Comparison of ENCODE assay signal across 12 cellular contexts in the genomic region with DNA sequence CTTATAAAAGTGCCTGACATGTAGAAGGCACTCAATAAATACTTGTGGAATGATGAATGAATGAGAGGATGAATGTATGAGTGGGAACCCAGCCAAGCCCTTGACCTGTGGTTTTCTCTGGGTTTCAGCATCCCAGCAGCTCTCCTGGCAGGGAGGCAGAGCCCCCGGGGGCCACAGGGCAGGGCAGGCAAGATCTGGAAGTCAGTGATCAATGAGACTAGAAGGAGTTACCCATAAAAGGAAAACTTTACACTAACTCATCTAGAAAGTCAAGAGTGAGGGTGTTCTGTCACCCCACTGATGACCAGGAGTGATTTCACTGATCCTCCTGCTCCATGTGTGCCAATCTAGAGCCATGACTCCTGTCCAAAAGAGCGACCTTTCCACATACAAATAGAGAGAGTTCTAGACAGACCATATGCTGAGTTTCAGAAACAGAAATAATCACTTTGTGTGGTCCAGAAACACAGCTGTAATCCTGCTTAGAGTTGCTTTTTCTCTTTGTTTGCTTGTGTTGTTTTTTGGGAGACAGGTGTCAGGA. TPM values are rescaled to one million over a fixed set of nuclear protein-coding genes. Genes with fewer than 3 reads are reported as not detected.
DNase-seq lines count a peak whose midpoint lies in the region; ATAC-seq, FAIRE-seq and TF ChIP-seq lines count a peak whose summit lies in the region.
"Had no signal": no experiment of that assay in that cellular context is flagged by ENCODE, and none has a peak within 500 bp of the region (broad histone marks: within the 10 kb centered on the region; RNA-seq: fewer than 3 reads in every experiment).

No MANE protein-coding gene starts in this region.

- no peaks in the 10 kb centered on the region for H3K79me2 ChIP-seq in OCI-LY7 (ENCODE audit: insufficient read depth, low read depth, low read length)

- no peak overlapping the region for H3K4me3 Mint-ChIP-seq in osteocyte (ENCODE audit: unreplicated experiment)
- H3K4me3 Mint-ChIP-seq: stimulated activated naive B cell treated with anti-CD40 and anti-IgM and Interleukin-4, amounts not matched to agents 10 μg/mL and 1 μg/mL and 100 μg/mL, for 72 hours had no signal

- H3K36me3 ChIP-seq in OCI-LY7 (ENCODE audit: insufficient read depth, low read length) (no peaks in the 10 kb centered on the region; the same call in 1 of the 2 replicates), small intestine (ENCODE audit: control insufficient read depth in 2 of 2, insufficient read depth in 2 of 2, low read length in 2 of 2) (no peaks in the 10 kb centered on the region), left ventricle myocardium inferior (no peaks in the 10 kb centered on the region)

- no peaks in the 10 kb centered on the region for H3K27me3 ChIP-seq in small intestine (ENCODE audit: control insufficient read depth in 2 of 2, insufficient read depth in 2 of 2, low read length in 2 of 2)
- H3K27me3 ChIP-seq in left ventricle myocardium inferior (ENCODE audit: low read depth), result no peaks in the 10 kb centered on the region

- no peaks in the 10 kb centered on the region for H4K20me1 ChIP-seq in OCI-LY7 (ENCODE audit: insufficient read depth, low read length)

- CTCF ChIA-PET in OCI-LY7 (lab: Charles Lee; ENCODE audit: unreplicated experiment), result no interaction called here

- H3K4me1 ChIP-seq in OCI-LY7 (ENCODE audit: insufficient read depth, low read length, poor library complexity, severe bottlenecking) (peaks cover 32% of the 10 kb centered on the region), small intestine (ENCODE audit: control insufficient read depth in 2 of 2, insufficient read depth in 1 of 2, low read depth in 1 of 2, low read length in 1 of 2) (no peaks in the 10 kb centered on the region), left ventricle myocardium inferior (no peaks in the 10 kb centered on the region)

- TF ChIP-seq CTCF in OCI-LY7 (conservative IDR thresholded peaks at IDR 0.05; ENCODE audit: low read length) (no peak), choroid plexus epithelial cell (conservative IDR thresholded peaks at IDR 0.05; ENCODE audit: low read depth, low read length) (no peak), osteocyte (IDR thresholded peaks at IDR 0.05) (no peak), GM13977 (IDR thresholded peaks at IDR 0.05; ENCODE audit: extremely low read depth, insufficient read depth, missing control alignments) (no peak), left ventricle myocardium inferior (IDR thresholded peaks at IDR 0.05; ENCODE audit: borderline replicate concordance) (no peak)

- ATAC-seq in GM18909 (IDR thresholded peaks at IDR 0.05; ENCODE audit: poor library complexity, unreplicated experiment), result no peak
- ATAC-seq: activated CD4-positive, CD25-positive, alpha-beta regulatory T cell treated with anti-CD3 and anti-CD28 coated beads, Interleukin-2, amount 50 U/mL, for 24 hours; stimulated activated naive B cell treated with anti-CD40 and anti-IgM and Interleukin-4, amounts not matched to agents 10 μg/mL and 1 μg/mL and 100 μg/mL, for 72 hours had no signal

- peak overlapping the region; percentile 89 for H3K27ac Mint-ChIP-seq in osteocyte (ENCODE audit: unreplicated experiment)
- H3K27ac Mint-ChIP-seq: stimulated activated naive B cell treated with anti-CD40 and anti-IgM and Interleukin-4, amounts not matched to agents 10 μg/mL and 1 μg/mL and 100 μg/mL, for 72 hours had no signal

- no peak overlapping the region for H3K4me3 ChIP-seq in OCI-LY7 (ENCODE audit: low read depth, low read length, poor library complexity, severe bottlenecking)
- H3K4me3 ChIP-seq in choroid plexus epithelial cell (ENCODE audit: low read depth, low read length), result no peak overlapping the region
- H3K4me3 ChIP-seq in small intestine (ENCODE audit: low read depth in 1 of 2, low read length in 2 of 2), result no peak overlapping the region
- no peak overlapping the region for H3K4me3 ChIP-seq in left ventricle myocardium inferior

- BruUV-seq in OCI-LY7 (replicated peaks; lab: Mats Ljungman, UMichigan), result no TSS peak

- peaks cover 17% of the 10 kb centered on the region for H3K9me3 ChIP-seq in OCI-LY7 (ENCODE audit: low read length)
- H3K9me3 ChIP-seq in small intestine (ENCODE audit: control insufficient read depth, low read depth), result no peaks in the 10 kb centered on the region
- H3K9me3 ChIP-seq in left ventricle myocardium inferior (replicated peaks), result peaks cover 9% of the 10 kb centered on the region

- H3K9me3 Mint-ChIP-seq in osteocyte (ENCODE audit: unreplicated experiment), result peaks cover 8% of the 10 kb centered on the region

- FAIRE-seq in small intestine (lab: Jason Lieb, UNC), result no peak

- no peaks in the 10 kb centered on the region for H3K36me3 Mint-ChIP-seq in osteocyte (ENCODE audit: unreplicated experiment)

- H3K27ac ChIP-seq in OCI-LY7 (ENCODE audit: low read depth, low read length, poor library complexity, severe bottlenecking), result peak overlapping the region; percentile 26
- no peak overlapping the region for H3K27ac ChIP-seq in small intestine (ENCODE audit: low read depth in 1 of 2, low read length in 1 of 2)
- H3K27ac ChIP-seq in left ventricle myocardium inferior (replicated peaks), result no peak overlapping the region

- no peaks in the 10 kb centered on the region for H3K9me2 ChIP-seq in OCI-LY7 (ENCODE audit: insufficient read depth, low read length)

- DNase-seq in EH (ENCODE audit: low read depth) (peak; percentile 94), OCI-LY7 (ENCODE audit: low spot score) (no peak), choroid plexus epithelial cell (ENCODE audit: low read depth) (peak; percentile 87), osteocyte (ENCODE audit: extremely low spot score, unreplicated experiment) (peak; percentile 72), small intestine (no peak), GM13977 (ENCODE audit: low spot score) (no peak), left ventricle myocardium inferior (no peak)
- DNase-seq: activated effector memory CD4-positive, alpha-beta T cell treated with Interleukin-2 at 50 U/mL for 16 hours; NCI-H2081; stimulated activated naive B cell treated with anti-CD40 and anti-IgM and Interleukin-4, amounts not matched to agents 10 μg/mL and 1 μg/mL and 100 μg/mL, for 72 hours had no signal

- no peaks in the 10 kb centered on the region for H3K27me3 Mint-ChIP-seq in osteocyte (ENCODE audit: unreplicated experiment)
- H3K27me3 Mint-ChIP-seq: stimulated activated naive B cell treated with anti-CD40 and anti-IgM and Interleukin-4, amounts not matched to agents 10 μg/mL and 1 μg/mL and 100 μg/mL, for 72 hours had no signal

- POLR2A ChIA-PET in OCI-LY7 (lab: Charles Lee), result interaction anchor here (0.5 to 5.3 kb wide), 4 partner anchors 11 to 968 kb away, joined by 3 to 26 read pairs (median 11); no protein-coding TSS in a partner anchor

- H2AFZ ChIP-seq in OCI-LY7 (ENCODE audit: low read length), result peak overlapping the region; percentile 78

- 66 to 83% (median 75%) methylated on average over 2 of the region's 2 CpGs for WGBS in small intestine, 3 donors

- intact Hi-C loops in OCI-LY7 (cut with micrococcal nuclease; ENCODE audit: unreplicated experiment) (no loop called here), left ventricle myocardium inferior (cut with micrococcal nuclease) (no loop called here)

- H3K4me1 Mint-ChIP-seq in osteocyte (ENCODE audit: unreplicated experiment), result peaks cover 55% of the 10 kb centered on the region

- H3K4me2 ChIP-seq in OCI-LY7 (ENCODE audit: low read length), result peak overlapping the region; percentile 6; the same call in 1 of the 2 replicates

- in situ Hi-C loops in GM13977 (cut with MboI; ENCODE audit: low pct_unique_long_range_greater_than_20kb, low sequenced_read_pairs, unreplicated experiment), result no loop called here

RNA-seq across cellular contexts. Expression of a gene that starts 37.4 kb away (rescaled TPM):
- 0.88 and 2.6 TPM in 2 replicates for total RNA-seq in OCI-LY7 (2014; rRNA removed; shearing (Covaris generic))
- total RNA-seq in OCI-LY7 (2022), result 0.28 TPM in 1 of 2 replicates, not detected in the other
- 5.1 and 5.2 TPM in 2 replicates for total RNA-seq in osteocyte
- under 1 TPM in 2 of 3 donors, not detected in 1; 0.25 to 0.89 TPM for polyA plus RNA-seq in small intestine
- total RNA-seq in left ventricle myocardium inferior, result 0.60 TPM

RNA-seq across cellular contexts. Expression of a gene that starts 58.7 kb away (rescaled TPM):
- total RNA-seq in OCI-LY7 (2014; rRNA removed; shearing (Covaris generic)), result 45.3 and 50.1 TPM in 2 replicates
- 78.7 and 95.9 TPM in 2 replicates for total RNA-seq in OCI-LY7 (2022)
- 35.1 and 36.8 TPM in 2 replicates for total RNA-seq in osteocyte
- 1 to 10 TPM; 5.4 to 9.6 (median 7.6) TPM for polyA plus RNA-seq in small intestine
- total RNA-seq in left ventricle myocardium inferior, result 33.1 TPM

RNA-seq across cellular contexts. Expression of a gene that starts 59.7 kb away (rescaled TPM):
- total RNA-seq in OCI-LY7 (2014; rRNA removed; shearing (Covaris generic)), result 52.1 and 82.6 TPM in 2 replicates
- total RNA-seq in OCI-LY7 (2022), result 63.6 and 69.2 TPM in 2 replicates
- 40.9 and 43.7 TPM in 2 replicates for total RNA-seq in osteocyte
- 100 to 1,000 TPM; 125 to 194 (median 172) TPM for polyA plus RNA-seq in small intestine
- 222 TPM for total RNA-seq in left ventricle myocardium inferior

Comparison
In these comparisons a context has a peak if more than half of its experiments do, and no peak if none do; other contexts are left out.
1. DNase-seq: peak in EH (single experiment), choroid plexus epithelial cell (single experiment) and osteocyte (single experiment); none in OCI-LY7 (single experiment), small intestine (single experiment), GM13977 (single experiment) and left ventricle myocardium inferior (single experiment).